ENCODE assay signal across 10 cellular contexts in genomic region chr7:6430271-6430940, GRCh38. TPM values are rescaled to one million over a fixed set of nuclear protein-coding genes. Genes with fewer than 3 reads are reported as not detected.
DNase-seq lines count a peak whose midpoint lies in the region; ATAC-seq and TF ChIP-seq lines count a peak whose summit lies in the region.
"Had no signal": no experiment of that assay in that cellular context is flagged by ENCODE, and none has a peak within 500 bp of the region (broad histone marks: within the 10 kb centered on the region; RNA-seq: fewer than 3 reads in every experiment).

No MANE protein-coding gene starts in this region.

- H3K4me3 Mint-ChIP-seq in CD4-positive, alpha-beta memory T cell = no peak overlapping the region
- H3K4me3 Mint-ChIP-seq: activated CD4-positive, alpha-beta memory T cell treated with anti-CD3 and anti-CD28 coated beads for 36 hours had no signal

- 91 to 92% methylated on average over 10 of the region's 10 CpGs for WGBS in body of pancreas, 2 donors

- H4K20me1 ChIP-seq in HCT116 (ENCODE audit: insufficient read depth) = no peaks in the 10 kb centered on the region

- intact Hi-C loops in HCT116 (cut with micrococcal nuclease) = no loop called here
- intact Hi-C loops in body of pancreas (cut with DNase I) = no loop called here
- intact Hi-C loops in CD4-positive, alpha-beta memory T cell (cut with micrococcal nuclease) = no loop called here

- peaks cover 16 to 37% of the 10 kb centered on the region in 2 experiments for H3K4me1 ChIP-seq in HCT116 (ENCODE audit: control insufficient read depth in 1 of 2, insufficient read depth in 2 of 2, low read length in 2 of 2)
- peaks cover 3% of the 10 kb centered on the region for H3K4me1 ChIP-seq in body of pancreas
- peaks cover 4% of the 10 kb centered on the region for H3K4me1 ChIP-seq in CD4-positive, alpha-beta memory T cell (ENCODE audit: insufficient read depth, low read length)

- H3K27me3 Mint-ChIP-seq in CD4-positive, alpha-beta memory T cell = no peaks in the 10 kb centered on the region
- H3K27me3 Mint-ChIP-seq: activated CD4-positive, alpha-beta memory T cell treated with anti-CD3 and anti-CD28 coated beads for 36 hours had no signal

- TF ChIP-seq CTCF in BJ (IDR thresholded peaks at IDR 0.05; ENCODE audit: insufficient read depth, low read depth, low read length) = peak; percentile 41
- TF ChIP-seq CTCF in HCT116 (IDR thresholded peaks at IDR 0.05 in 2 of 3, conservative IDR thresholded peaks at IDR 0.05 in 1 of 3; ENCODE audit: borderline replicate concordance in 1 of 3, insufficient read depth in 1 of 3, low read depth in 2 of 3, low read length in 2 of 3) = peak; percentile 3 to 45 (median 43); a peak in 4 of 6 replicates
- no peak for TF ChIP-seq CTCF in body of pancreas (IDR thresholded peaks at IDR 0.05)

- H3K27ac ChIP-seq in HCT116 (ENCODE audit: low read depth, low read length) (no peak overlapping the region; the same call in 1 of the 2 replicates), body of pancreas (no peak overlapping the region)
- H3K27ac ChIP-seq in CD4-positive, alpha-beta memory T cell (ENCODE audit: low read depth, low read length) = no peak overlapping the region

- H3K27me3 ChIP-seq in BJ (ENCODE audit: control insufficient read depth, insufficient read depth, low read length) (no peaks in the 10 kb centered on the region), HCT116 (ENCODE audit: insufficient read depth, low read length) (no peaks in the 10 kb centered on the region), body of pancreas (no peaks in the 10 kb centered on the region)
- no peaks in the 10 kb centered on the region for H3K27me3 ChIP-seq in CD4-positive, alpha-beta memory T cell (ENCODE audit: insufficient read depth, low read length)

- RAD21 ChIA-PET in HCT116 (lab: Charles Lee; ENCODE audit: low non-redundant PET in 1 of 2, low total read pairs in 2 of 2, uncharacterized antibody in 2 of 2, unreplicated experiment in 2 of 2) = no interaction called here

- no peaks in the 10 kb centered on the region for H3K9me2 ChIP-seq in HCT116 (ENCODE audit: insufficient read depth)

- ATAC-seq in HCT116 (peak; percentile 85), body of pancreas (no peak)

- H3K9me3 ChIP-seq in HCT116 (ENCODE audit: control insufficient read depth in 1 of 2, insufficient read depth in 1 of 2, low read depth in 1 of 2, low read length in 2 of 2) (no peaks in the 10 kb centered on the region), body of pancreas (no peaks in the 10 kb centered on the region)
- H3K9me3 ChIP-seq in CD4-positive, alpha-beta memory T cell (ENCODE audit: control insufficient read depth in 1 of 2, low read length in 2 of 2) = no peaks in the 10 kb centered on the region

- DNase-seq in BJ (ENCODE audit: low read depth) = no peak
- no peak for DNase-seq in HCT116 (ENCODE audit: low read depth, low spot score)
- peak; percentile 17 for DNase-seq in amniotic stem cell (lab: John Stamatoyannopoulos, UW)
- DNase-seq in inferior parietal cortex (ENCODE audit: extremely low spot score) = peak; percentile 40
- DNase-seq in NCI-H526 treated with DMSO at 0.1 percent for 48 hours (lab: John Stamatoyannopoulos, UW) = no peak
- no peak for DNase-seq in body of pancreas
- no peak for DNase-seq in CD4-positive, alpha-beta memory T cell
- no peak for DNase-seq in AML-193 (lab: John Stamatoyannopoulos, UW)
- DNase-seq: activated CD4-positive, alpha-beta memory T cell treated with anti-CD3 and anti-CD28 coated beads for 36 hours; NCI-H446 treated with DMSO at 0.1 percent for 48 hours had no signal

- H3K4me3 ChIP-seq in BJ (ENCODE audit: low read depth, low read length) (no peak overlapping the region), HCT116 (replicated peaks in 1 of 2; ENCODE audit: low read depth in 1 of 2, low read length in 2 of 2) (no peak overlapping the region), body of pancreas (no peak overlapping the region)
- no peak overlapping the region for H3K4me3 ChIP-seq in CD4-positive, alpha-beta memory T cell (ENCODE audit: low read length in 2 of 2)

- POLR2A ChIA-PET in BJ (lab: Charles Lee) (no interaction called here), HCT116 (lab: Charles Lee) (interaction anchor here (1.0 kb wide), 1 partner anchor 9 kb away, joined by 3 read pairs; no protein-coding TSS in a partner anchor)
- POLR2A ChIA-PET in CD4-positive, alpha-beta memory T cell (lab: Charles Lee; ENCODE audit: partially characterized antibody) = no interaction called here

- BruUV-seq in HCT116 (replicated peaks; lab: Mats Ljungman, UMichigan) = no TSS peak

- H3K79me2 ChIP-seq in HCT116 (ENCODE audit: insufficient read depth, low read length) = peaks cover 56% of the 10 kb centered on the region

- TF ChIP-seq POLR2A in HCT116 (IDR thresholded peaks at IDR 0.05; ENCODE audit: borderline replicate concordance, extremely low read depth, insufficient read depth, insufficient read length) (no peak), body of pancreas (IDR thresholded peaks at IDR 0.05) (no peak)

- H3K9ac ChIP-seq in HCT116 (ENCODE audit: low read length) = no peak overlapping the region

- peak overlapping the region in 1 of 7 donors; percentile 54 for H3K27ac Mint-ChIP-seq in CD4-positive, alpha-beta memory T cell
- H3K27ac Mint-ChIP-seq: activated CD4-positive, alpha-beta memory T cell treated with anti-CD3 and anti-CD28 coated beads for 36 hours had no signal

- peaks cover 33 to 40% of the 10 kb centered on the region in 2 donors for H3K36me3 Mint-ChIP-seq in CD4-positive, alpha-beta memory T cell

- TF ChIP-seq RAD21 in HCT116 (IDR thresholded peaks at IDR 0.05; ENCODE audit: low read depth) = peak; percentile 42

- peaks cover 18% of the 10 kb centered on the region for H3K36me3 ChIP-seq in BJ (ENCODE audit: control insufficient read depth, insufficient read depth, low read length)
- H3K36me3 ChIP-seq in HCT116 (ENCODE audit: control insufficient read depth in 1 of 2, insufficient read depth in 2 of 2, low read length in 2 of 2) = peaks cover 20 to 56% of the 10 kb centered on the region in 2 experiments
- peaks cover 0 to 9% of the 10 kb centered on the region in 2 donors for H3K36me3 ChIP-seq in body of pancreas (replicated peaks in 1 of 2; ENCODE audit: insufficient read depth in 1 of 2, low read depth in 2 of 2)
- peaks cover 22% of the 10 kb centered on the region for H3K36me3 ChIP-seq in CD4-positive, alpha-beta memory T cell (ENCODE audit: insufficient read depth, low read length)

- H3K4me1 Mint-ChIP-seq in CD4-positive, alpha-beta memory T cell = peaks cover under 1 to 5% (median 3%) of the 10 kb centered on the region in 4 donors

- no peak overlapping the region for H3K4me2 ChIP-seq in HCT116 (ENCODE audit: low read length)

- H2AFZ ChIP-seq in HCT116 (ENCODE audit: low read depth, low read length, poor library complexity, severe bottlenecking) = no peak overlapping the region

- CTCF ChIA-PET in BJ (lab: Yijun Ruan, JAX) (interaction anchor here (0.6 to 1.3 kb wide), 6 partner anchors 10 to 752 kb away, joined by 3 to 4 read pairs (median 4); no protein-coding TSS in a partner anchor), HCT116 (lab: Charles Lee) (interaction anchor here (1.1 to 1.3 kb wide), 2 partner anchors 13 to 45 kb away, joined by 4 to 7 read pairs; no protein-coding TSS in a partner anchor)
- CTCF ChIA-PET in CD4-positive, alpha-beta memory T cell (lab: Charles Lee; ENCODE audit: partially characterized antibody) = no interaction called here

- H3K9me3 Mint-ChIP-seq in CD4-positive, alpha-beta memory T cell = no peaks in the 10 kb centered on the region
- H3K9me3 Mint-ChIP-seq: activated CD4-positive, alpha-beta memory T cell treated with anti-CD3 and anti-CD28 coated beads for 36 hours had no signal

TF ChIP-seq in HCT116, 20 proteins besides CTCF, POLR2A, EP300 and RAD21:
- TF ChIP-seq SP1 (IDR thresholded peaks at IDR 0.05; ENCODE audit: low read depth) (no peak), EZH2 (IDR thresholded peaks at IDR 0.05) (no peak)

RNA-seq across cellular contexts. Expression of gene DAGLB, which starts 17.3 kb away (rescaled TPM):
- 32.7 and 40.5 TPM in 2 replicates for polyA plus RNA-seq in BJ (2011; rRNA removed)
- 25.4 and 40.3 TPM in 2 replicates for polyA minus RNA-seq in BJ (2011; rRNA and poly(A)+ RNA removed)
- total RNA-seq in HCT116 (2021; ENCODE audit: unreplicated experiment) (30.2 TPM), body of pancreas (10 to 100 TPM in 1 of 2 donors, 1 to 10 TPM in 1; 7.8 to 34.6 TPM)
- 17.1 and 18.3 TPM in 2 replicates for polyA plus RNA-seq in HCT116 (2012)
- 10 to 100 TPM; 36.4 to 37.0 TPM for total RNA-seq in CD4-positive, alpha-beta memory T cell
- 10 to 100 TPM in 1 of 2 donors, 1 to 10 TPM in 1; 5.3 to 12.7 TPM for polyA plus RNA-seq in CD4-positive, alpha-beta memory T cell

RNA-seq across cellular contexts. Expression of gene KDELR2, which starts 53.5 kb away (rescaled TPM):
- polyA plus RNA-seq in BJ (2011; rRNA removed) = 237 and 301 TPM in 2 replicates
- polyA minus RNA-seq in BJ (2011; rRNA and poly(A)+ RNA removed) = 165 and 181 TPM in 2 replicates
- total RNA-seq in HCT116 (2021; ENCODE audit: unreplicated experiment) (123 TPM), body of pancreas (10 to 100 TPM; 61.2 to 76.1 TPM)
- polyA plus RNA-seq in HCT116 (2012) = 50.1 and 55.0 TPM in 2 replicates
- total RNA-seq in CD4-positive, alpha-beta memory T cell = 10 to 100 TPM; 41.1 to 46.4 TPM
- polyA plus RNA-seq in CD4-positive, alpha-beta memory T cell = 10 to 100 TPM; 51.6 to 54.3 TPM

RNA-seq across cellular contexts. Expression of gene RAC1, which starts 56.1 kb away (rescaled TPM):
- polyA plus RNA-seq in BJ (2011; rRNA removed) = 381 and 427 TPM in 2 replicates
- 117 and 147 TPM in 2 replicates for polyA minus RNA-seq in BJ (2011; rRNA and poly(A)+ RNA removed)
- 269 TPM for total RNA-seq in HCT116 (2021; ENCODE audit: unreplicated experiment)
- 312 and 339 TPM in 2 replicates for polyA plus RNA-seq in HCT116 (2012)
- total RNA-seq in body of pancreas = 100 to 1,000 TPM; 103 to 106 TPM
- 10 to 100 TPM; 85.5 to 94.3 TPM for total RNA-seq in CD4-positive, alpha-beta memory T cell
- polyA plus RNA-seq in CD4-positive, alpha-beta memory T cell = 100 to 1,000 TPM; 187 to 283 TPM

Comparison
In these comparisons a context has a peak if more than half of its experiments do, and no peak if none do; other contexts are left out.
1. DNase-seq: peak in amniotic stem cell (single experiment) and inferior parietal cortex (single experiment); none in BJ (single experiment), HCT116 (single experiment), NCI-H526 treated with DMSO at 0.1 percent for 48 hours (single experiment), body of pancreas (0 of 4), CD4-positive, alpha-beta memory T cell (0 of 5) and AML-193 (0 of 2).
2. CTCF ChIP-seq: peak in BJ (single experiment) and HCT116 (3 of 3); none in body of pancreas (0 of 7).